33 cellular contexts compared by ENCODE assay signal in genomic region chr17:66089764-66090163, GRCh38.
"Had no signal": no experiment of that assay in that cellular context is flagged by ENCODE, and none has a peak within 500 bp of the region (broad histone marks: within the 10 kb centered on the region; RNA-seq: fewer than 3 reads in every experiment).

No MANE protein-coding gene starts in this region.

- H3K4me1 ChIP-seq: adrenal gland, ascending aorta, body of pancreas, breast epithelium had no signal

- H3K4me3 ChIP-seq: adrenal gland, ascending aorta, body of pancreas, breast epithelium, cardiac muscle cell had no signal

- H3K9me3 ChIP-seq: body of pancreas had no signal

- H3K27me3 ChIP-seq: adrenal gland, ascending aorta, body of pancreas, brain microvascular endothelial cell, breast epithelium, cardiac muscle cell had no signal

- DNase-seq: activated effector memory CD4-positive, alpha-beta T cell treated with anti-CD3 and anti-CD28 coated beads, Interleukin-2, amount 50 U/mL, for 16 hours; activated effector memory CD4-positive, alpha-beta T cell treated with Interleukin-2 at 50 U/mL for 16 hours; activated gamma-delta T cell; activated gamma-delta T cell treated with Interleukin-2 at 50 U/mL for 16 hours; activated naive CD4-positive, alpha-beta T cell; activated naive CD4-positive, alpha-beta T cell treated with anti-CD3 and anti-CD28 coated beads for 36 hours; activated naive CD4-positive, alpha-beta T cell treated with anti-CD3 and anti-CD28 coated beads, Interleukin-2, amount 10 ng/mL, durations not matched to agents 7 days and 5 days; activated naive CD4-positive, alpha-beta T cell treated with anti-CD3 and anti-CD28 coated beads, Interleukin-2, amount 50 U/mL, for 16 hours; activated naive CD4-positive, alpha-beta T cell treated with Interleukin-2 at 50 U/mL for 16 hours; activated naive CD8-positive, alpha-beta T cell treated with anti-CD3 and anti-CD28 coated beads for 36 hours; activated naive CD8-positive, alpha-beta T cell treated with anti-CD3 and anti-CD28 coated beads, Interleukin-2, amount 10 ng/mL, durations not matched to agents 7 days and 5 days; activated naive CD8-positive, alpha-beta T cell treated with anti-CD3 and anti-CD28 coated beads, Interleukin-2, amount 50 U/mL, for 24 hours; activated T-cell treated with anti-CD3 and anti-CD28 coated beads, Interleukin-2, amount 50 U/mL, for 24 hours; activated T-cell treated with anti-CD3 and anti-CD28 coated beads, Interleukin-2, amount 50 U/mL, for 4 hours; activated T-cell treated with anti-CD3 and anti-CD28 coated beads, Interleukin-2, amount 50 U/mL, for 48 hours; activated T-cell treated with anti-CD3 and anti-CD28 coated beads, Interleukin-2, amount 50 U/mL, for 72 hours; adrenal gland; amniotic stem cell; amygdala; anterior cingulate cortex; aorta; body of pancreas; brain microvascular endothelial cell; caudate nucleus; central memory CD4-positive, alpha-beta T cell; cerebellar nuclear complex had no signal

- ATAC-seq: activated naive CD4-positive, alpha-beta T cell treated with anti-CD3 and anti-CD28 coated beads, Interleukin-2, amount 50 U/mL, for 72 hours; activated naive CD8-positive, alpha-beta T cell treated with anti-CD3 and anti-CD28 coated beads, Interleukin-2, amount 50 U/mL, for 24 hours; activated T-cell treated with anti-CD3 and anti-CD28 coated beads, Interleukin-2, amount 50 U/mL, for 4 hours; activated T-cell treated with anti-CD3 and anti-CD28 coated beads, Interleukin-2, amount 50 U/mL, for 72 hours; activated T-helper 17 cell treated with anti-CD3 and anti-CD28 coated beads, Interleukin-2, amount 50 U/mL, for 72 hours; body of pancreas had no signal

- H3K27ac ChIP-seq: adrenal gland, ascending aorta, body of pancreas, brain microvascular endothelial cell, breast epithelium, cardiac muscle cell had no signal

- FAIRE-seq: astrocyte, bronchial epithelial cell had no signal

- H3K36me3 ChIP-seq: adrenal gland, ascending aorta, brain microvascular endothelial cell, breast epithelium, cardiac muscle cell had no signal
